ENCODE assay signal across 10 cellular contexts in the genomic region with DNA sequence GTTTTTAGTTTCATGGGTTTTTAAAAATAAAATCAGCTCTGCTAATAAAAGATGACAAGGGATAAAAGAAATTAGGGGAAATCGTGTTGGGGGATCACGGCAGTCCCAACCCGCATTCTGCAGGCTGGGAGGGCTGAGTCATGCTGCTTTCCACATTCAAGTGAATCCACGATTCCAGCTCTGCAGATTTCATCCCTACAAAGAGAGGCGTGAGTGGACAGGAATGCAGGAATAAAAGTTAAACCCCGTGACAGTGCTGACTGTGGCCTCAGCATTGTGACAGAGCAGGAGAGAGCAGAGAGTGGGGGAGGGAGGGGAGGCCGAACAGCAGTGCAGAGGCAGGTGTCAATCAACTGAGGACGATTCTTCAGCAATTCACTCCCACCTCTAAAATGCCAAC.
DNase-seq lines count a peak whose midpoint lies in the region; ATAC-seq and TF ChIP-seq lines count a peak whose summit lies in the region.
"Had no signal": no experiment of that assay in that cellular context is flagged by ENCODE, and none has a peak within 500 bp of the region (broad histone marks: within the 10 kb centered on the region; RNA-seq: fewer than 3 reads in every experiment).

No MANE protein-coding gene starts in this region.

- 73 to 77% methylated on average over 8 of the region's 8 CpGs for WGBS in sigmoid colon, 2 donors

- DNase-seq in GM03348 (ENCODE audit: low spot score): peak; percentile 59
- peak; percentile 76 to 84 for DNase-seq in SJSA1 (ENCODE audit: low read depth in 1 of 2, low spot score in 2 of 2)
- DNase-seq in glomerular visceral epithelial cell (ENCODE audit: extremely low spot score): peak; percentile 83
- DNase-seq in sigmoid colon: peak; percentile 71
- DNase-seq in globus pallidus (ENCODE audit: low spot score): no peak
- DNase-seq in WERI-Rb-1: no peak
- DNase-seq in NCI-H2196 treated with DMSO at 0.1 percent for 48 hours (lab: John Stamatoyannopoulos, UW; ENCODE audit: unreplicated experiment): no peak
- DNase-seq: NCI-H1092, ovary had no signal

- no peak for TF ChIP-seq EP300 in sigmoid colon (IDR thresholded peaks at IDR 0.05)

- peak overlapping the region; percentile 75 for H3K27ac ChIP-seq in SJSA1
- H3K27ac ChIP-seq in sigmoid colon: peak overlapping the region in 2 of 4 donors; percentile 33 to 34
- no peak overlapping the region for H3K27ac ChIP-seq in WERI-Rb-1
- H3K27ac ChIP-seq: ovary had no signal

- intact Hi-C loops in sigmoid colon (cut with DNase I): no loop called here

- H3K4me1 ChIP-seq in SJSA1 (replicated peaks) (peaks cover 29% of the 10 kb centered on the region), sigmoid colon (peaks cover 0 to 24% (median 15%) of the 10 kb centered on the region in 4 donors)

- TF ChIP-seq CTCF in sigmoid colon (IDR thresholded peaks at IDR 0.05) (no peak), WERI-Rb-1 (IDR thresholded peaks at IDR 0.05; ENCODE audit: low read depth, low read length) (no peak)

- H3K27me3 ChIP-seq in SJSA1 (replicated peaks): no peaks in the 10 kb centered on the region
- no peaks in the 10 kb centered on the region for H3K27me3 ChIP-seq in sigmoid colon
- no peaks in the 10 kb centered on the region for H3K27me3 ChIP-seq in WERI-Rb-1 (ENCODE audit: insufficient read depth, low read depth, severe bottlenecking)
- H3K27me3 ChIP-seq: ovary had no signal

- H3K36me3 ChIP-seq in SJSA1: peaks cover 30% of the 10 kb centered on the region; the same call in 1 of the 2 replicates
- H3K36me3 ChIP-seq in sigmoid colon: peaks cover 0 to 51% (median 11%) of the 10 kb centered on the region in 4 donors
- H3K36me3 ChIP-seq in WERI-Rb-1: no peaks in the 10 kb centered on the region; the same call in none of the 2 replicates
- H3K36me3 ChIP-seq: ovary had no signal

- no peak for ATAC-seq in HG02973 (IDR thresholded peaks at IDR 0.05; ENCODE audit: unreplicated experiment)

- no peaks in the 10 kb centered on the region for H3K9me3 ChIP-seq in SJSA1 (replicated peaks)
- no peaks in the 10 kb centered on the region for H3K9me3 ChIP-seq in sigmoid colon
- no peaks in the 10 kb centered on the region for H3K9me3 ChIP-seq in WERI-Rb-1 (ENCODE audit: severe bottlenecking)
- H3K9me3 ChIP-seq: ovary had no signal

- no peak for TF ChIP-seq POLR2A in sigmoid colon (IDR thresholded peaks at IDR 0.05)

- peak overlapping the region; percentile 3; the same call in 1 of the 2 replicates for H3K4me3 ChIP-seq in SJSA1
- H3K4me3 ChIP-seq in sigmoid colon: no peak overlapping the region
- no peak overlapping the region for H3K4me3 ChIP-seq in WERI-Rb-1 (ENCODE audit: low read depth, low read length)
- H3K4me3 ChIP-seq: ovary had no signal

Comparison
In these comparisons a context has a peak if more than half of its experiments do, and no peak if none do; other contexts are left out.
1. DNase-seq: peak in GM03348 (single experiment), SJSA1 (2 of 2), glomerular visceral epithelial cell (single experiment) and sigmoid colon (single experiment); none in globus pallidus (single experiment), WERI-Rb-1 (single experiment) and NCI-H2196 treated with DMSO at 0.1 percent for 48 hours (single experiment).